1 cellular context compared by ENCODE assay signal in the genomic region with DNA sequence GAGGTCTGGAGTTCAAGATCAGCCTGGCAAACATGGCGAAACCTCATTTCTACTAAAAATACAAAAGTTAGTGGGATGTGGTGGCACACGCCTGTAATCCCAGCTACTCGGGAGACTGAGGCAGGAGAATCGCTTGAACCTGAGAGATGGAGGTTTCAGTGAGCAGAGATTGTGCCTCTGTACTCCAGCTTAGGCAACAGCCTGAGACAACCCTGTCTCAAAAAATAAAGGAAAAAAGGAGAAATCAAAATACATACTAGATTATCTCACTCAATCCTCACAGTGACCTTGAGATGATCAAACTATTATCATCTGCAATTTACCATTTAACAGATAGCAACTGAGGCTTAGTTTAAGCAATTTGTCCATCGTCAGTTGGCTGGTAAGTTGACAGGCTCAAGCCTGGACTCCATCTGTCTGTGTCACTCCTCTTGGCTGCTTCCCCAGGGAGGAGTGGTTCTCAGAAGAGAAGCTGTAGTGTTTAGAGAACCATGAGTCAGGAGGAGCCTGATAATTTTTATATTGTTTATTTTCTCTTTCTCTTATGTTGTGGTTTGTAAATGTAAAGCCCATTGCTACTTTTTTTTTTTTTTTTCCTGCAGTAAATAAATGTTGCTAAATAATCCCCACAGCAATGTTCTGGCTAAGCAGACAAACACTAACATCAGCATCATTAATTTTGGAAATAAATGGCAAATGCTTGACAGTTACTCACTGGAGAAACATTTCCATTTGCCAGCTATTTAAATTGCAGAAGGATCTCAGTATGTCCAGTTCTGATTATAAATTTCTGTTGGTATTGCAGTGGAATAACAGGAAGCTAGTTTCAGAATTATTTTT.
A peak's percentile ranks its signal among the peaks of the same experiment; 100 is the strongest.
TF ChIP-seq lines count a peak whose summit lies in the region.
"Not testable (repeated sequence)": the region's sequence is repeated elsewhere in the genome, so short reads cannot be mapped to it uniquely, and the experiment has no call there.

No MANE protein-coding gene starts in this region.

TF ChIP-seq in K562, 482 proteins besides CTCF, POLR2A, EP300 and RAD21:
- TF ChIP-seq SMARCE1 (IDR thresholded peaks at IDR 0.05) (0 out of 2 replicates have a peak, but pooled peaks have one; percentile 33), PKNOX1 (IDR thresholded peaks at IDR 0.05) (peak; percentile 90), RCOR1 (IDR thresholded peaks at IDR 0.05; ENCODE audit: borderline replicate concordance in 1 of 2, low read depth in 2 of 2, low read length in 2 of 2) (peak in 1 of 2 experiments; percentile 24; a peak in 1 of 4 replicates), KDM1A (IDR thresholded peaks at IDR 0.05) (peak; percentile 41 to 67; a peak in 2 of 4 replicates), ARID1B (IDR thresholded peaks at IDR 0.05) (peak; percentile 65), SRF (CRISPR knock-in tag; IDR thresholded peaks at IDR 0.05) (peak in 1 of 2 experiments; percentile 92; a peak in 1 of 4 replicates), SOX6 (IDR thresholded peaks at IDR 0.05) (0 out of 2 replicates have a peak, but pooled peaks have one; percentile 24), CEBPB (tag; IDR thresholded peaks at IDR 0.05) (0 out of 2 replicates have a peak, but pooled peaks have one; percentile 14), C11orf30 (IDR thresholded peaks at IDR 0.05; ENCODE audit: low read depth) (peak; percentile 67), MAFG (tag; conservative IDR thresholded peaks at IDR 0.05) (peak; percentile 57), SMARCA4 (IDR thresholded peaks at IDR 0.05) (0 out of 2 replicates have a peak, but pooled peaks have one; percentile 36), NFIC (IDR thresholded peaks at IDR 0.05) (peak; percentile 86), NFE2 (IDR thresholded peaks at IDR 0.05; ENCODE audit: low read depth) (peak; percentile 69), MEIS2 (IDR thresholded peaks at IDR 0.05; ENCODE audit: partially characterized antibody) (peak; percentile 93), FOSL1 (tag; conservative IDR thresholded peaks at IDR 0.05) (0 out of 2 replicates have a peak, but pooled peaks have one; percentile 14), DPF2 (IDR thresholded peaks at IDR 0.05) (peak; percentile 65)
- TF ChIP-seq, protein P1, sequence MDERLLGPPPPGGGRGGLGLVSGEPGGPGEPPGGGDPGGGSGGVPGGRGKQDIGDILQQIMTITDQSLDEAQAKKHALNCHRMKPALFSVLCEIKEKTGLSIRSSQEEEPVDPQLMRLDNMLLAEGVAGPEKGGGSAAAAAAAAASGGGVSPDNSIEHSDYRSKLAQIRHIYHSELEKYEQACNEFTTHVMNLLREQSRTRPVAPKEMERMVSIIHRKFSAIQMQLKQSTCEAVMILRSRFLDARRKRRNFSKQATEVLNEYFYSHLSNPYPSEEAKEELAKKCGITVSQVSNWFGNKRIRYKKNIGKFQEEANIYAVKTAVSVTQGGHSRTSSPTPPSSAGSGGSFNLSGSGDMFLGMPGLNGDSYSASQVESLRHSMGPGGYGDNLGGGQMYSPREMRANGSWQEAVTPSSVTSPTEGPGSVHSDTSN (CRISPR knock-in tag; IDR thresholded peaks at IDR 0.05; ENCODE audit: low read depth) = not testable (repeated sequence)
- TF ChIP-seq, protein P1 (tag; conservative IDR thresholded peaks at IDR 0.05; ENCODE audit: low read depth) = peak; percentile 95
- TF ChIP-seq, protein P2, sequence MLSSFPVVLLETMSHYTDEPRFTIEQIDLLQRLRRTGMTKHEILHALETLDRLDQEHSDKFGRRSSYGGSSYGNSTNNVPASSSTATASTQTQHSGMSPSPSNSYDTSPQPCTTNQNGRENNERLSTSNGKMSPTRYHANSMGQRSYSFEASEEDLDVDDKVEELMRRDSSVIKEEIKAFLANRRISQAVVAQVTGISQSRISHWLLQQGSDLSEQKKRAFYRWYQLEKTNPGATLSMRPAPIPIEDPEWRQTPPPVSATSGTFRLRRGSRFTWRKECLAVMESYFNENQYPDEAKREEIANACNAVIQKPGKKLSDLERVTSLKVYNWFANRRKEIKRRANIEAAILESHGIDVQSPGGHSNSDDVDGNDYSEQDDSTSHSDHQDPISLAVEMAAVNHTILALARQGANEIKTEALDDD (IDR thresholded peaks at IDR 0.05) = peak; percentile 41; the same call in 1 of the 2 replicates
